In the genomic region with DNA sequence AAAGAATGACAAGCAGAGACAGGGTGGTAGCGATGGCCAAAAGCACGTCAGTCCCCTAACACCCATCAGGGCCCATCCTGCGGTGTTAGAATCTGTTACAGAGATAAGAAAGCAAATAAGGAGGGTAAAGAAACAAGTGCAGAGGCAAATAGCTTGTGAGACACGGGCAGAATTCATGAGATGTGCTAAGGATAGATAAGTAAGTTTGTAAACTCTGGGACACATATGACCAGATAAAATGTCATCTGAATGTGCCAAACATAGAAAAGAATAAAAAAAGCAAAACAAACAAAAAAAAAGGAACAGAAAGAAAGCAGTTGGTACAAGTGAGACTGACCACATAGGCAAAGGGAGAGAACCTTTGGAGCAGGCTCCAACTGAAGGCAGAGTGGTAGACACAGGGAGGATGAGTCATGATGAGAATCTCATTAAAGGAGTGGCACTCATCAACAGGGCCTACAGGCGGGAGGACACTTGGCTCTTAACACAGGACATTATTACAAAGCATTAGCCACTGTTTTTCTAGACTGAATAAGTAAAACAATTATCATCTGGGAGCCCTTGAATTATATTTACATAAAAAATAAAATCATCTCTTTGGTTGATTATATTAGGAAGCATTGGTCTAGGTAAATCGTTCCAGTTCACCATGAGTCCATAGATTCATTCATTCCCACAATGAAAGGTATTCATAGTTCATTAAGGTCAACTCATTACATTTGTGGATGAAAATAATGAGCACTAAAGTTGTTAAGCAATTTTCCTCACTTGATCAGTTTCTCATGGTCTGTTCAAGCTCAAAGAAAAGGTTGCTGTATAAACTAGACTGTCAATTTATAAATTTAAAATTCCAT, we compare ENCODE assay signal across 10 cellular contexts. TPM values are rescaled to one million over a fixed set of nuclear protein-coding genes. Genes with fewer than 3 reads are reported as not detected.
A peak's percentile ranks its signal among the peaks of the same experiment; 100 is the strongest.
DNase-seq lines count a peak whose midpoint lies in the region; ATAC-seq, FAIRE-seq and TF ChIP-seq lines count a peak whose summit lies in the region.
"Had no signal": no experiment of that assay in that cellular context is flagged by ENCODE, and none has a peak within 500 bp of the region (broad histone marks: within the 10 kb centered on the region; RNA-seq: fewer than 3 reads in every experiment).

No MANE protein-coding gene starts in this region.

- no peak overlapping the region for H3K9ac ChIP-seq in GM12878 (ENCODE audit: control insufficient read depth, insufficient read depth, low read length)

- H3K4me1 ChIP-seq in GM12878 (ENCODE audit: control insufficient read depth, insufficient read depth, low read length): peaks cover 19% of the 10 kb centered on the region
- no peaks in the 10 kb centered on the region for H3K4me1 ChIP-seq in sigmoid colon
- no peaks in the 10 kb centered on the region for H3K4me1 ChIP-seq in lower lobe of right lung

- H2AFZ ChIP-seq in GM12878 (ENCODE audit: control insufficient read depth, low read depth, low read length): no peak overlapping the region

- CTCF ChIA-PET in GM12878 (lab: Yijun Ruan, JAX): interaction anchor here (0.9 to 3.0 kb wide), 4 partner anchors 10 to 22 kb away, joined by 3 to 72 read pairs (median 7); no protein-coding TSS in a partner anchor

- no peak overlapping the region for H3K4me3 ChIP-seq in GM12878
- no peak overlapping the region for H3K4me3 ChIP-seq in sigmoid colon
- H3K4me3 ChIP-seq in lower lobe of right lung: no peak overlapping the region

- H3K27ac ChIP-seq in GM12878 (ENCODE audit: control insufficient read depth, insufficient read depth): no peak overlapping the region
- no peak overlapping the region for H3K27ac ChIP-seq in sigmoid colon
- H3K27ac ChIP-seq in lower lobe of right lung: no peak overlapping the region

- no peaks in the 10 kb centered on the region for H3K27me3 ChIP-seq in GM12878 (replicated peaks in 1 of 2; ENCODE audit: control insufficient read depth in 2 of 2, insufficient read depth in 2 of 2, low read length in 1 of 2)
- H3K27me3 ChIP-seq in sigmoid colon: no peaks in the 10 kb centered on the region
- H3K27me3 ChIP-seq in lower lobe of right lung (ENCODE audit: low read depth): no peaks in the 10 kb centered on the region

- no peak for DNase-seq in GM12878 (ENCODE audit: low read depth, low spot score)
- DNase-seq in SKM-1 (lab: John Stamatoyannopoulos, UW; ENCODE audit: unreplicated experiment): no peak
- no peak for DNase-seq in sigmoid colon
- no peak for DNase-seq in lower lobe of right lung
- DNase-seq: NCI-H2171 treated with DMSO at 0.1 percent for 48 hours; stimulated activated CD4-positive, alpha-beta T cell treated with anti-CD3 and anti-CD28 coated beads, Interleukin-4, amount 100 ng/mL, for 24 hours had no signal

- FAIRE-seq in GM12878 (lab: Jason Lieb, UNC): peak; percentile 72

- TF ChIP-seq RAD21 in GM12878 (IDR thresholded peaks at IDR 0.05; ENCODE audit: insufficient read depth, low read depth, low read length): no peak

- POLR2A ChIA-PET in GM12878 (lab: Charles Lee): interaction anchor here (1.1 to 2.3 kb wide), 4 partner anchors 20 to 25 kb away, joined by 3 to 9 read pairs (median 6); no protein-coding TSS in a partner anchor

- in situ Hi-C loops in GM12878 (cut with MboI): no loop called here

- TF ChIP-seq EP300 in GM12878 (IDR thresholded peaks at IDR 0.05; ENCODE audit: borderline replicate concordance in 1 of 2, control insufficient read depth in 1 of 2, low read depth in 2 of 2, low read length in 2 of 2) (peak; percentile 49 to 60; a peak in 3 of 4 replicates), sigmoid colon (IDR thresholded peaks at IDR 0.05) (no peak)

- no peaks in the 10 kb centered on the region for H3K79me2 ChIP-seq in GM12878 (ENCODE audit: control insufficient read depth, insufficient read depth, low read length)

- BruUV-seq in GM12878 (replicated peaks; lab: Mats Ljungman, UMichigan): no TSS peak

- WGBS in GM12878 (ENCODE audit: insufficient coverage, insufficient replicate concordance, low lambda C conversion rate, missing lambda C conversion rate): 61% methylated on average over 6 of the region's 6 CpGs
- WGBS in sigmoid colon, 2 donors: 52 to 75% methylated on average over 6 of the region's 6 CpGs

- intact Hi-C loops in GM12878 (cut with micrococcal nuclease; ENCODE audit: unreplicated experiment): no loop called here
- intact Hi-C loops in sigmoid colon (cut with DNase I): no loop called here
- intact Hi-C loops in lower lobe of right lung (cut with DNase I): no loop called here

- SMC1A ChIA-PET in GM12878 (lab: Charles Lee; ENCODE audit: uncharacterized antibody, unreplicated experiment): interaction anchor here (1.0 to 2.3 kb wide), 9 partner anchors 12 to 382 kb away, joined by 3 to 62 read pairs (median 6); no protein-coding TSS in a partner anchor

- no peaks in the 10 kb centered on the region for H3K36me3 ChIP-seq in GM12878 (ENCODE audit: control insufficient read depth in 2 of 2, insufficient read depth in 2 of 2, low read length in 1 of 2)
- H3K36me3 ChIP-seq in sigmoid colon: no peaks in the 10 kb centered on the region
- H3K36me3 ChIP-seq in lower lobe of right lung: no peaks in the 10 kb centered on the region

- TF ChIP-seq CTCF in GM12878 (IDR thresholded peaks at IDR 0.05 in 2 of 3, conservative IDR thresholded peaks at IDR 0.05 in 1 of 3; ENCODE audit: control insufficient read depth in 2 of 3, extremely low read depth in 1 of 3, insufficient read depth in 1 of 3, low read depth in 3 of 3, low read length in 3 of 3) (no peak), sigmoid colon (IDR thresholded peaks at IDR 0.05) (no peak), lower lobe of right lung (IDR thresholded peaks at IDR 0.05) (no peak)

- no peak overlapping the region for H3K4me2 ChIP-seq in GM12878 (ENCODE audit: control insufficient read depth, insufficient read depth)

- no peak for TF ChIP-seq POLR2A in GM12878 (IDR thresholded peaks at IDR 0.05; ENCODE audit: low read depth, low read length)
- TF ChIP-seq POLR2A in sigmoid colon (IDR thresholded peaks at IDR 0.05): no peak

- no peaks in the 10 kb centered on the region for H3K9me3 ChIP-seq in GM12878 (replicated peaks; ENCODE audit: control insufficient read depth, insufficient read depth, low read length)
- H3K9me3 ChIP-seq in sigmoid colon: no peaks in the 10 kb centered on the region
- H3K9me3 ChIP-seq in lower lobe of right lung: no peaks in the 10 kb centered on the region

- no peaks in the 10 kb centered on the region for H4K20me1 ChIP-seq in GM12878 (ENCODE audit: control insufficient read depth, insufficient read depth)

- RAD21 ChIA-PET in GM12878 (lab: Charles Lee; ENCODE audit: unreplicated experiment): interaction anchor here (1.1 to 2.9 kb wide), 4 partner anchors 15 to 35 kb away, joined by 4 to 73 read pairs (median 8); no protein-coding TSS in a partner anchor

- peak; percentile 80 for ATAC-seq in GM18517 (IDR thresholded peaks at IDR 0.05; ENCODE audit: unreplicated experiment)
- peak; percentile 78 for ATAC-seq in GM21723 (IDR thresholded peaks at IDR 0.05; ENCODE audit: unreplicated experiment)
- peak; percentile 73 for ATAC-seq in HG03439 (IDR thresholded peaks at IDR 0.05; ENCODE audit: unreplicated experiment)
- ATAC-seq in GM12878: peak; percentile 89
- no peak for ATAC-seq in lower lobe of right lung
- no peak for ATAC-seq in HG03521 (IDR thresholded peaks at IDR 0.05; ENCODE audit: unreplicated experiment)

TF ChIP-seq in GM12878, 131 proteins besides CTCF, POLR2A, EP300 and RAD21 (continues in another document):
- peak; percentile 58; the same call in 1 of the 2 replicates for TF ChIP-seq SPI1 (IDR thresholded peaks at IDR 0.05; ENCODE audit: borderline replicate concordance, insufficient read depth, low read depth, low read length)

RNA-seq across cellular contexts. Expression of gene EPHB6, which starts 21.5 kb away (rescaled TPM):
- 0.69 and 1.5 TPM in 2 replicates for total RNA-seq in GM12878 (2013; cell fraction: nucleolus; rRNA removed)
- total RNA-seq in GM12878 (2014; rRNA removed) (0.34 TPM in 1 of 2 replicates, not detected in the other), GM12878 (2014; rRNA removed; fragmentation: Illumina TruSeq; extraction: Trizol) (0.22 TPM in 1 of 2 replicates, not detected in the other), GM12878 (2021) (0.41 and 0.93 TPM in 2 replicates), sigmoid colon (10 to 100 TPM in 2 of 4 donors, 1 to 10 TPM in 2; 6.7 to 13.6 (median 10.2) TPM), lower lobe of right lung (12.2 TPM)
- not detected for polyA plus RNA-seq in GM12878 (2011; ENCODE audit: low read depth)
- polyA plus RNA-seq in GM12878 (2011; rRNA removed) (0.49 and 1.3 TPM in 2 replicates), GM12878 (2014; fragmentation: Illumina TruSeq; extraction: Trizol) (0.06 TPM in 1 of 2 replicates, not detected in the other), GM12878 (2014; fragmentation: Nextera tagmentation; extraction: Ambion mirVana) (under 1 TPM in 1 of 2 experiments, not detected in 1; 0.11 TPM), GM12878 (2014; rRNA removed) (0.68 and 0.88 TPM in 2 replicates), GM12878 (2016; fragmentation: Nextera tagmentation; extraction: Ambion mirVana) (under 1 TPM in 1 of 2 experiments, not detected in 1; 0.47 TPM), sigmoid colon (1 to 10 TPM; 1.2 to 5.6 (median 1.2) TPM)
- 1.5 and 2.3 TPM in 2 replicates for polyA plus RNA-seq in GM12878 (2011; cell fraction: cytosol; rRNA removed)
- 9.0 and 10.4 TPM in 2 replicates for polyA plus RNA-seq in GM12878 (2011; cell fraction: nucleus; rRNA removed)
- 0.18 TPM in 2 replicates for polyA plus RNA-seq in GM12878 (2012)
- polyA minus RNA-seq in GM12878 (2011; rRNA and poly(A)+ RNA removed): 0.95 and 2.0 TPM in 2 replicates
- polyA minus RNA-seq in GM12878 (2011; cell fraction: cytosol; rRNA and poly(A)+ RNA removed): 2.9 and 3.8 TPM in 2 replicates
- polyA minus RNA-seq in GM12878 (2011; cell fraction: nucleus; rRNA and poly(A)+ RNA removed): 1.3 and 2.5 TPM in 2 replicates

RNA-seq across cellular contexts. Expression of gene TRPV6, which starts 52.1 kb away (rescaled TPM):
- 0.05 and 0.33 TPM in 2 replicates for total RNA-seq in GM12878 (2013; cell fraction: nucleolus; rRNA removed)
- total RNA-seq in GM12878 (2014; rRNA removed): not detected in 2 replicates
- total RNA-seq in GM12878 (2014; rRNA removed; fragmentation: Illumina TruSeq; extraction: Trizol): not detected in 2 replicates
- total RNA-seq in GM12878 (2021): not detected in 2 replicates
- not detected for polyA plus RNA-seq in GM12878 (2011; ENCODE audit: low read depth)
- not detected in 2 replicates for polyA plus RNA-seq in GM12878 (2011; rRNA removed)
- not detected in 2 replicates for polyA plus RNA-seq in GM12878 (2011; cell fraction: cytosol; rRNA removed)
- 0.09 and 0.21 TPM in 2 replicates for polyA plus RNA-seq in GM12878 (2011; cell fraction: nucleus; rRNA removed)
- not detected in 2 replicates for polyA plus RNA-seq in GM12878 (2012)
- not detected in 2 replicates for polyA plus RNA-seq in GM12878 (2014; fragmentation: Illumina TruSeq; extraction: Trizol)
- not detected for polyA plus RNA-seq in GM12878 (2014; fragmentation: Nextera tagmentation; extraction: Ambion mirVana)
- polyA plus RNA-seq in GM12878 (2014; rRNA removed): not detected in 2 replicates
- polyA plus RNA-seq in GM12878 (2016; fragmentation: Nextera tagmentation; extraction: Ambion mirVana): not detected
- not detected in 2 replicates for polyA minus RNA-seq in GM12878 (2011; rRNA and poly(A)+ RNA removed)
- not detected in 2 replicates for polyA minus RNA-seq in GM12878 (2011; cell fraction: cytosol; rRNA and poly(A)+ RNA removed)
- polyA minus RNA-seq in GM12878 (2011; cell fraction: nucleus; rRNA and poly(A)+ RNA removed): not detected in 2 replicates
- total RNA-seq in sigmoid colon: not detected
- under 1 TPM in 2 of 3 donors, not detected in 1; 0.19 to 0.60 TPM for polyA plus RNA-seq in sigmoid colon
- total RNA-seq in lower lobe of right lung: 0.21 TPM

Comparison
In these comparisons a context has a peak if more than half of its experiments do, and no peak if none do; other contexts are left out.
1. ATAC-seq: peak in GM18517 (single experiment), GM21723 (single experiment), HG03439 (single experiment) and GM12878 (single experiment); none in lower lobe of right lung (0 of 2) and HG03521 (single experiment).